Comparison of ENCODE assay signal across 1 cellular context in genomic region chr12:119749666-119750065, GRCh38.
TF ChIP-seq lines count a peak whose summit lies in the region.

No MANE protein-coding gene starts in this region.

TF ChIP-seq in IMR-90, 13 proteins besides CTCF, POLR2A, EP300 and RAD21 (continued from another document):
- TF ChIP-seq CHD1 (IDR thresholded peaks at IDR 0.05; ENCODE audit: low read depth, low read length) (no peak), RFX5 (IDR thresholded peaks at IDR 0.05; ENCODE audit: low read depth, low read length) (no peak), ELK1 (IDR thresholded peaks at IDR 0.05; ENCODE audit: borderline replicate concordance, low read depth, low read length) (no peak), NFE2L2 (IDR thresholded peaks at IDR 0.05; ENCODE audit: low read depth, low read length) (no peak), MXI1 (IDR thresholded peaks at IDR 0.05; ENCODE audit: borderline replicate concordance, low read depth, low read length) (no peak)
TF ChIP-seq in IMR-90: peak in this region for 0.
